In the genomic region with DNA sequence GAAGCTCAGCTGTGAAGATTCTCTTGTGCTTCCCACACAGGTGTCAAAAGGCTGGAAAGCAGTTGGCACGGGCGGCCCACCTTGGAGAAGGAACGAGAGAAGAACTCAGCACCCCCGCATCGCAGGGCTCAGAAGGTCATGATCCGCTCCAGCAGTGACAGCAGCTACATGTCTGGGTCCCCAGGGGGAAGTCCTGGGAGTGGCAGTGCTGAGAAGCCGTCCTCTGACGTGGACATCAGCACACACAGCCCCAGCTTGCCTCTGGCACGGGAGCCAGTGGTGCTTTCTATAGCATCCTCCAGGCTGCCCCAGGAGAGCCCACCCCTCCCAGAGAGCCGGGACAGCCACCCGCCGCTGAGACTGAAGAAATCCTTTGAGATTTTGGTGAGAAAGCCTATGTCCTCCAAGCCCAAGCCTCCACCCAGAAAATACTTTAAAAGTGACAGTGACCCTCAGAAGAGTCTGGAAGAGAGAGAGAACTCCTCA, we compare ENCODE assay signal across 11 cellular contexts. TPM values are rescaled to one million over a fixed set of nuclear protein-coding genes. Genes with fewer than 3 reads are reported as not detected.
DNase-seq lines count a peak whose midpoint lies in the region; ATAC-seq and TF ChIP-seq lines count a peak whose summit lies in the region.
"Had no signal": no experiment of that assay in that cellular context is flagged by ENCODE, and none has a peak within 500 bp of the region (broad histone marks: within the 10 kb centered on the region; RNA-seq: fewer than 3 reads in every experiment).

No MANE protein-coding gene starts in this region.

- H3K36me3 Mint-ChIP-seq in activated naive CD8-positive, alpha-beta T cell treated with anti-CD3 and anti-CD28 coated beads, Interleukin-2, amount 10 ng/mL, durations not matched to agents 7 days and 5 days, result peaks cover 22% of the 10 kb centered on the region

- no peak for TF ChIP-seq CTCF in psoas muscle (IDR thresholded peaks at IDR 0.05)

- peak overlapping the region in 9 of 10 experiments; percentile 0 to 70 (median 50); a peak in 16 of 20 replicates for H3K4me3 ChIP-seq in BLaER1 treated with 17β-estradiol and CSF1 and Interleukin-3, amounts not matched to agents 10 nM and 100 nM
- H3K4me3 ChIP-seq in psoas muscle, result no peak overlapping the region
- H3K4me3 ChIP-seq: esophagus muscularis mucosa had no signal

- no peaks in the 10 kb centered on the region for H4K20me1 ChIP-seq in BLaER1 treated with 17β-estradiol and CSF1 and Interleukin-3, amounts not matched to agents 10 nM and 100 nM

- peak; percentile 39 for ATAC-seq in GM19372 (IDR thresholded peaks at IDR 0.05; ENCODE audit: low read depth, unreplicated experiment)
- peak; percentile 41 for ATAC-seq in HG03432 (IDR thresholded peaks at IDR 0.05; ENCODE audit: unreplicated experiment)
- ATAC-seq in activated naive CD8-positive, alpha-beta T cell treated with anti-CD3 and anti-CD28 coated beads, Interleukin-2, amount 10 ng/mL, durations not matched to agents 7 days and 5 days (ENCODE audit: low read depth), result peak; percentile 33
- ATAC-seq in psoas muscle, result no peak

- H3K27ac Mint-ChIP-seq in activated naive CD8-positive, alpha-beta T cell treated with anti-CD3 and anti-CD28 coated beads, Interleukin-2, amount 10 ng/mL, durations not matched to agents 7 days and 5 days, result peak overlapping the region; percentile 98

- H3K27me3 ChIP-seq in BLaER1 treated with 17β-estradiol and CSF1 and Interleukin-3, amounts not matched to agents 10 nM and 100 nM, result no peaks in the 10 kb centered on the region
- H3K27me3 ChIP-seq in psoas muscle (ENCODE audit: insufficient read depth in 3 of 3, low read length in 2 of 3), result no peaks in the 10 kb centered on the region

- peak overlapping the region; percentile 90 to 100 (median 98) for H3K4me2 ChIP-seq in BLaER1 treated with 17β-estradiol and CSF1 and Interleukin-3, amounts not matched to agents 10 nM and 100 nM

- H3K4me1 ChIP-seq in BLaER1 treated with 17β-estradiol and CSF1 and Interleukin-3, amounts not matched to agents 10 nM and 100 nM, result peaks cover 72 to 93% (median 81%) of the 10 kb centered on the region in 10 experiments
- no peaks in the 10 kb centered on the region for H3K4me1 ChIP-seq in psoas muscle

- H3K4me1 Mint-ChIP-seq in activated naive CD8-positive, alpha-beta T cell treated with anti-CD3 and anti-CD28 coated beads, Interleukin-2, amount 10 ng/mL, durations not matched to agents 7 days and 5 days, result peaks cover 62% of the 10 kb centered on the region

- H3K9me3 ChIP-seq in BLaER1 treated with 17β-estradiol and CSF1 and Interleukin-3, amounts not matched to agents 10 nM and 100 nM (replicated peaks in 1 of 11), result peaks cover 0 to 16% (median 0%) of the 10 kb centered on the region in 11 experiments; a peak in 4 of 22 replicates
- no peaks in the 10 kb centered on the region for H3K9me3 ChIP-seq in psoas muscle
- H3K9me3 ChIP-seq: esophagus muscularis mucosa had no signal

- peak overlapping the region; percentile 100 for H3K4me3 Mint-ChIP-seq in activated naive CD8-positive, alpha-beta T cell treated with anti-CD3 and anti-CD28 coated beads, Interleukin-2, amount 10 ng/mL, durations not matched to agents 7 days and 5 days

- WGBS in psoas muscle, 3 donors, result 66 to 72% (median 67%) methylated on average over 12 of the region's 12 CpGs

- H3K27me3 Mint-ChIP-seq in activated naive CD8-positive, alpha-beta T cell treated with anti-CD3 and anti-CD28 coated beads, Interleukin-2, amount 10 ng/mL, durations not matched to agents 7 days and 5 days, result no peaks in the 10 kb centered on the region

- peaks cover 4% of the 10 kb centered on the region for H3K9me3 Mint-ChIP-seq in activated naive CD8-positive, alpha-beta T cell treated with anti-CD3 and anti-CD28 coated beads, Interleukin-2, amount 10 ng/mL, durations not matched to agents 7 days and 5 days

- peak overlapping the region in 10 of 11 experiments; percentile 48 to 98 (median 94); a peak in 20 of 22 replicates for H3K27ac ChIP-seq in BLaER1 treated with 17β-estradiol and CSF1 and Interleukin-3, amounts not matched to agents 10 nM and 100 nM
- H3K27ac ChIP-seq in psoas muscle, result no peak overlapping the region
- H3K27ac ChIP-seq: C4-2B, esophagus muscularis mucosa had no signal

- POLR2A ChIA-PET in activated naive CD8-positive, alpha-beta T cell treated with anti-CD3 and anti-CD28 coated beads, Interleukin-2, amount 10 ng/mL, durations not matched to agents 7 days and 5 days (lab: Charles Lee), result interaction anchor here (1.0 to 8.4 kb wide), 10 partner anchors 10 to 293 kb away, joined by 3 to 97 read pairs (median 6); partner anchors contain the start of gene STARD5

- H3K9ac ChIP-seq in BLaER1 treated with 17β-estradiol and CSF1 and Interleukin-3, amounts not matched to agents 10 nM and 100 nM, result peak overlapping the region in 10 of 11 experiments; percentile 50 to 87 (median 82); a peak in 20 of 22 replicates

- intact Hi-C loops in psoas muscle (cut with DNase I), result no loop called here

- H3K36me3 ChIP-seq in BLaER1 treated with 17β-estradiol and CSF1 and Interleukin-3, amounts not matched to agents 10 nM and 100 nM, result no peaks in the 10 kb centered on the region
- no peaks in the 10 kb centered on the region for H3K36me3 ChIP-seq in psoas muscle (ENCODE audit: insufficient read depth in 1 of 2, low read depth in 1 of 2)

- DNase-seq in activated naive CD8-positive, alpha-beta T cell treated with anti-CD3 and anti-CD28 coated beads, Interleukin-2, amount 10 ng/mL, durations not matched to agents 7 days and 5 days, result peak; percentile 63
- no peak for DNase-seq in psoas muscle
- no peak for DNase-seq in HUDEP-2 (lab: John Stamatoyannopoulos, UW; ENCODE audit: unreplicated experiment in 76 of 76)
- DNase-seq in amniotic stem cell (lab: John Stamatoyannopoulos, UW), result no peak
- DNase-seq in cerebellar cortex (ENCODE audit: low spot score), result no peak
- DNase-seq: SHP77 had no signal

RNA-seq across cellular contexts. Expression of gene STARD5, which starts 31.4 kb away (rescaled TPM):
- total RNA-seq in activated naive CD8-positive, alpha-beta T cell treated with anti-CD3 and anti-CD28 coated beads, Interleukin-2, amount 10 ng/mL, durations not matched to agents 7 days and 5 days, result 1 to 10 TPM; 5.4 to 7.2 TPM
- total RNA-seq in psoas muscle, result 1 to 10 TPM in 2 of 4 donors, under 1 TPM in 2; 0.25 to 1.9 (median 0.92) TPM
- under 1 TPM; 0.49 to 0.64 (median 0.55) TPM for polyA plus RNA-seq in psoas muscle

Comparison
In these comparisons a context has a peak if more than half of its experiments do, and no peak if none do; other contexts are left out.
1. ATAC-seq: peak in GM19372 (single experiment), HG03432 (single experiment) and activated naive CD8-positive, alpha-beta T cell treated with anti-CD3 and anti-CD28 coated beads, Interleukin-2, amount 10 ng/mL, durations not matched to agents 7 days and 5 days (single experiment); none in psoas muscle (0 of 4).